ENCODE assay signal across 2 cellular contexts in the genomic region with DNA sequence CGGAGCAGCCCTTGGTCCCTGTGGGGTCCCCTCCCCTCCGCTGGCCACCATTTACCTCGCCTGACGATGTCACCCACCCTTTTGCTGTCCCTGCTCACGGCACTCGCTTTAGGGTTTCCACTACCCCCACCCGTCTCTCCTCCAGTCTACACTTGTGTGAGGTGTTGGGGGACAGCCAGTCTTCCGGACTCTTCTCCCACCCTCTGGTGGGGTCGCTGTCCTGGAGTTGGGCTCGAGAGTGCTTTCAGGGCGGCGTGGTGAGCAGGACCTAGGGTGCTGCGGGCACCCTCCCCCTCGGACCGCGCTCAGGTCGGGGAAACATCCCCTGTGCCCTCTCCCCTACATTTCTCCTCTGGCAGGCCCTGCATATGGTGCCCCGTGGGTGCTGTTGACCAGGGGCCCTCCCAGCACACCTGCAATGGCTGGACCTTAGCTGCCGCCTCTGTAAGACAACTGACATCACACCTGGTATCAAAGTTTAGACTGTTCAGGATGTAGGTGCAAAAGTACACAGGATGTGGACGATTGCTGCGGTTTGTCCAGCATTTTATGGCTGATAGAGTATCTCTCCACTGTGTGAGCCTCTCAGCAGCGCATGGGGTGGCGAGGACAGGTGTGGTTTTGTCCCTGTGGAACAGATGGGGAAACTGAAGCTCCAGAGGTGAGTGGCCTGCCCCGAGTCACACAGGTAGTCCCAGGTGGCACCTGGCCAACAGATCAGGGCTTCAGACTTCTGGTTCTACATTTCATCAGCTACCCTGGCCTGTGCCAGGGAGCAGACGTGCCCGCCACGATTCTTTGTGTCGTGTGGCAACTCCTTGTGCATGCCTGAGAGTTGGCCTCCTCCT.
TF ChIP-seq lines count a peak whose summit lies in the region.

No MANE protein-coding gene starts in this region.

TF ChIP-seq in A549, 52 proteins besides CTCF, POLR2A, EP300 and RAD21:
- TF ChIP-seq RFX5 (IDR thresholded peaks at IDR 0.05) (no peak), TFCP2L1 (CRISPR knock-in tag; IDR thresholded peaks at IDR 0.05) (no peak), CEBPB (IDR thresholded peaks at IDR 0.05) (no peak), ESRRA (IDR thresholded peaks at IDR 0.05; ENCODE audit: borderline replicate concordance, low read length) (no peak), RCOR1 (IDR thresholded peaks at IDR 0.05; ENCODE audit: low read depth, low read length) (no peak), EHMT2 (IDR thresholded peaks at IDR 0.05; ENCODE audit: low read depth) (no peak), TP53 (CRISPR knock-in tag; IDR thresholded peaks at IDR 0.05) (no peak)
- TF ChIP-seq, protein P1, sequence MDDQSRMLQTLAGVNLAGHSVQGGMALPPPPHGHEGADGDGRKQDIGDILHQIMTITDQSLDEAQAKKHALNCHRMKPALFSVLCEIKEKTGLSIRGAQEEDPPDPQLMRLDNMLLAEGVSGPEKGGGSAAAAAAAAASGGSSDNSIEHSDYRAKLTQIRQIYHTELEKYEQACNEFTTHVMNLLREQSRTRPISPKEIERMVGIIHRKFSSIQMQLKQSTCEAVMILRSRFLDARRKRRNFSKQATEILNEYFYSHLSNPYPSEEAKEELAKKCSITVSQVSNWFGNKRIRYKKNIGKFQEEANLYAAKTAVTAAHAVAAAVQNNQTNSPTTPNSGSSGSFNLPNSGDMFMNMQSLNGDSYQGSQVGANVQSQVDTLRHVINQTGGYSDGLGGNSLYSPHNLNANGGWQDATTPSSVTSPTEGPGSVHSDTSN (IDR thresholded peaks at IDR 0.05), result no peak
- TF ChIP-seq, protein P2, sequence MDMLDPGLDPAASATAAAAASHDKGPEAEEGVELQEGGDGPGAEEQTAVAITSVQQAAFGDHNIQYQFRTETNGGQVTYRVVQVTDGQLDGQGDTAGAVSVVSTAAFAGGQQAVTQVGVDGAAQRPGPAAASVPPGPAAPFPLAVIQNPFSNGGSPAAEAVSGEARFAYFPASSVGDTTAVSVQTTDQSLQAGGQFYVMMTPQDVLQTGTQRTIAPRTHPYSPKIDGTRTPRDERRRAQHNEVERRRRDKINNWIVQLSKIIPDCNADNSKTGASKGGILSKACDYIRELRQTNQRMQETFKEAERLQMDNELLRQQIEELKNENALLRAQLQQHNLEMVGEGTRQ (IDR thresholded peaks at IDR 0.05), result no peak

TF ChIP-seq in GM23338, 12 proteins besides CTCF, POLR2A, EP300 and RAD21:
- no peak for TF ChIP-seq JUNB (IDR thresholded peaks at IDR 0.05; ENCODE audit: unreplicated experiment)
- no peak for TF ChIP-seq ZNF114 (CRISPR knock-in tag; IDR thresholded peaks at IDR 0.05)
- TF ChIP-seq NANOG (IDR thresholded peaks at IDR 0.05; ENCODE audit: borderline replicate concordance), result no peak
- no peak for TF ChIP-seq CREB1 (CRISPR knock-in tag; IDR thresholded peaks at IDR 0.05; ENCODE audit: low read depth)
- TF ChIP-seq, protein P3, sequence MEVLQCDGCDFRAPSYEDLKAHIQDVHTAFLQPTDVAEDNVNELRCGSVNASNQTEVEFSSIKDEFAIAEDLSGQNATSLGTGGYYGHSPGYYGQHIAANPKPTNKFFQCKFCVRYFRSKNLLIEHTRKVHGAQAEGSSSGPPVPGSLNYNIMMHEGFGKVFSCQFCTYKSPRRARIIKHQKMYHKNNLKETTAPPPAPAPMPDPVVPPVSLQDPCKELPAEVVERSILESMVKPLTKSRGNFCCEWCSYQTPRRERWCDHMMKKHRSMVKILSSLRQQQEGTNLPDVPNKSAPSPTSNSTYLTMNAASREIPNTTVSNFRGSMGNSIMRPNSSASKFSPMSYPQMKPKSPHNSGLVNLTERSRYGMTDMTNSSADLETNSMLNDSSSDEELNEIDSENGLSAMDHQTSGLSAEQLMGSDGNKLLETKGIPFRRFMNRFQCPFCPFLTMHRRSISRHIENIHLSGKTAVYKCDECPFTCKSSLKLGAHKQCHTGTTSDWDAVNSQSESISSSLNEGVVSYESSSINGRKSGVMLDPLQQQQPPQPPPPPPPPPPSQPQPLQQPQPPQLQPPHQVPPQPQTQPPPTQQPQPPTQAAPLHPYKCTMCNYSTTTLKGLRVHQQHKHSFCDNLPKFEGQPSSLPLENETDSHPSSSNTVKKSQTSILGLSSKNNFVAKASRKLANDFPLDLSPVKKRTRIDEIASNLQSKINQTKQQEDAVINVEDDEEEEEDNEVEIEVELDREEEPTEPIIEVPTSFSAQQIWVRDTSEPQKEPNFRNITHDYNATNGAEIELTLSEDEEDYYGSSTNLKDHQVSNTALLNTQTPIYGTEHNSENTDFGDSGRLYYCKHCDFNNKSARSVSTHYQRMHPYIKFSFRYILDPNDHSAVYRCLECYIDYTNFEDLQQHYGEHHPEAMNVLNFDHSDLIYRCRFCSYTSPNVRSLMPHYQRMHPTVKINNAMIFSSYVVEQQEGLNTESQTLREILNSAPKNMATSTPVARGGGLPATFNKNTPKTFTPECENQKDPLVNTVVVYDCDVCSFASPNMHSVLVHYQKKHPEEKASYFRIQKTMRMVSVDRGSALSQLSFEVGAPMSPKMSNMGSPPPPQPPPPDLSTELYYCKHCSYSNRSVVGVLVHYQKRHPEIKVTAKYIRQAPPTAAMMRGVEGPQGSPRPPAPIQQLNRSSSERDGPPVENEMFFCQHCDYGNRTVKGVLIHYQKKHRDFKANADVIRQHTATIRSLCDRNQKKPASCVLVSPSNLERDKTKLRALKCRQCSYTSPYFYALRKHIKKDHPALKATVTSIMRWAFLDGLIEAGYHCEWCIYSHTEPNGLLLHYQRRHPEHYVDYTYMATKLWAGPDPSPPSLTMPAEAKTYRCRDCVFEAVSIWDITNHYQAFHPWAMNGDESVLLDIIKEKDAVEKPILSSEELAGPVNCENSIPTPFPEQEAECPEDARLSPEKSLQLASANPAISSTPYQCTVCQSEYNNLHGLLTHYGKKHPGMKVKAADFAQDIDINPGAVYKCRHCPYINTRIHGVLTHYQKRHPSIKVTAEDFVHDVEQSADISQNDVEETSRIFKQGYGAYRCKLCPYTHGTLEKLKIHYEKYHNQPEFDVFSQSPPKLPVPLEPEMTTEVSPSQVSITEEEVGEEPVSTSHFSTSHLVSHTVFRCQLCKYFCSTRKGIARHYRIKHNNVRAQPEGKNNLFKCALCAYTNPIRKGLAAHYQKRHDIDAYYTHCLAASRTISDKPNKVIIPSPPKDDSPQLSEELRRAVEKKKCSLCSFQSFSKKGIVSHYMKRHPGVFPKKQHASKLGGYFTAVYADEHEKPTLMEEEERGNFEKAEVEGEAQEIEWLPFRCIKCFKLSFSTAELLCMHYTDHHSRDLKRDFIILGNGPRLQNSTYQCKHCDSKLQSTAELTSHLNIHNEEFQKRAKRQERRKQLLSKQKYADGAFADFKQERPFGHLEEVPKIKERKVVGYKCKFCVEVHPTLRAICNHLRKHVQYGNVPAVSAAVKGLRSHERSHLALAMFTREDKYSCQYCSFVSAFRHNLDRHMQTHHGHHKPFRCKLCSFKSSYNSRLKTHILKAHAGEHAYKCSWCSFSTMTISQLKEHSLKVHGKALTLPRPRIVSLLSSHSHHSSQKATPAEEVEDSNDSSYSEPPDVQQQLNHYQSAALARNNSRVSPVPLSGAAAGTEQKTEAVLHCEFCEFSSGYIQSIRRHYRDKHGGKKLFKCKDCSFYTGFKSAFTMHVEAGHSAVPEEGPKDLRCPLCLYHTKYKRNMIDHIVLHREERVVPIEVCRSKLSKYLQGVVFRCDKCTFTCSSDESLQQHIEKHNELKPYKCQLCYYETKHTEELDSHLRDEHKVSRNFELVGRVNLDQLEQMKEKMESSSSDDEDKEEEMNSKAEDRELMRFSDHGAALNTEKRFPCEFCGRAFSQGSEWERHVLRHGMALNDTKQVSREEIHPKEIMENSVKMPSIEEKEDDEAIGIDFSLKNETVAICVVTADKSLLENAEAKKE (CRISPR knock-in tag; IDR thresholded peaks at IDR 0.05), result no peak
- TF ChIP-seq, protein P4, sequence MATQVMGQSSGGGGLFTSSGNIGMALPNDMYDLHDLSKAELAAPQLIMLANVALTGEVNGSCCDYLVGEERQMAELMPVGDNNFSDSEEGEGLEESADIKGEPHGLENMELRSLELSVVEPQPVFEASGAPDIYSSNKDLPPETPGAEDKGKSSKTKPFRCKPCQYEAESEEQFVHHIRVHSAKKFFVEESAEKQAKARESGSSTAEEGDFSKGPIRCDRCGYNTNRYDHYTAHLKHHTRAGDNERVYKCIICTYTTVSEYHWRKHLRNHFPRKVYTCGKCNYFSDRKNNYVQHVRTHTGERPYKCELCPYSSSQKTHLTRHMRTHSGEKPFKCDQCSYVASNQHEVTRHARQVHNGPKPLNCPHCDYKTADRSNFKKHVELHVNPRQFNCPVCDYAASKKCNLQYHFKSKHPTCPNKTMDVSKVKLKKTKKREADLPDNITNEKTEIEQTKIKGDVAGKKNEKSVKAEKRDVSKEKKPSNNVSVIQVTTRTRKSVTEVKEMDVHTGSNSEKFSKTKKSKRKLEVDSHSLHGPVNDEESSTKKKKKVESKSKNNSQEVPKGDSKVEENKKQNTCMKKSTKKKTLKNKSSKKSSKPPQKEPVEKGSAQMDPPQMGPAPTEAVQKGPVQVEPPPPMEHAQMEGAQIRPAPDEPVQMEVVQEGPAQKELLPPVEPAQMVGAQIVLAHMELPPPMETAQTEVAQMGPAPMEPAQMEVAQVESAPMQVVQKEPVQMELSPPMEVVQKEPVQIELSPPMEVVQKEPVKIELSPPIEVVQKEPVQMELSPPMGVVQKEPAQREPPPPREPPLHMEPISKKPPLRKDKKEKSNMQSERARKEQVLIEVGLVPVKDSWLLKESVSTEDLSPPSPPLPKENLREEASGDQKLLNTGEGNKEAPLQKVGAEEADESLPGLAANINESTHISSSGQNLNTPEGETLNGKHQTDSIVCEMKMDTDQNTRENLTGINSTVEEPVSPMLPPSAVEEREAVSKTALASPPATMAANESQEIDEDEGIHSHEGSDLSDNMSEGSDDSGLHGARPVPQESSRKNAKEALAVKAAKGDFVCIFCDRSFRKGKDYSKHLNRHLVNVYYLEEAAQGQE (IDR thresholded peaks at IDR 0.05; ENCODE audit: unreplicated experiment), result no peak
- no peak for TF ChIP-seq ZNF331 (CRISPR knock-in tag; IDR thresholded peaks at IDR 0.05; ENCODE audit: low read depth)
- no peak for TF ChIP-seq EZH2phosphoT487 (IDR thresholded peaks at IDR 0.05; ENCODE audit: unreplicated experiment)
- TF ChIP-seq STAT1 (IDR thresholded peaks at IDR 0.05; ENCODE audit: unreplicated experiment), result no peak
- TF ChIP-seq POLR2AphosphoS5 (IDR thresholded peaks at IDR 0.05; ENCODE audit: low read depth), result no peak
- no peak for TF ChIP-seq EZH2 (IDR thresholded peaks at IDR 0.05; ENCODE audit: low read depth, unreplicated experiment)
TF ChIP-seq in GM23338: peak in this region for 0.
